1 cellular context compared by ENCODE assay signal in the genomic region with DNA sequence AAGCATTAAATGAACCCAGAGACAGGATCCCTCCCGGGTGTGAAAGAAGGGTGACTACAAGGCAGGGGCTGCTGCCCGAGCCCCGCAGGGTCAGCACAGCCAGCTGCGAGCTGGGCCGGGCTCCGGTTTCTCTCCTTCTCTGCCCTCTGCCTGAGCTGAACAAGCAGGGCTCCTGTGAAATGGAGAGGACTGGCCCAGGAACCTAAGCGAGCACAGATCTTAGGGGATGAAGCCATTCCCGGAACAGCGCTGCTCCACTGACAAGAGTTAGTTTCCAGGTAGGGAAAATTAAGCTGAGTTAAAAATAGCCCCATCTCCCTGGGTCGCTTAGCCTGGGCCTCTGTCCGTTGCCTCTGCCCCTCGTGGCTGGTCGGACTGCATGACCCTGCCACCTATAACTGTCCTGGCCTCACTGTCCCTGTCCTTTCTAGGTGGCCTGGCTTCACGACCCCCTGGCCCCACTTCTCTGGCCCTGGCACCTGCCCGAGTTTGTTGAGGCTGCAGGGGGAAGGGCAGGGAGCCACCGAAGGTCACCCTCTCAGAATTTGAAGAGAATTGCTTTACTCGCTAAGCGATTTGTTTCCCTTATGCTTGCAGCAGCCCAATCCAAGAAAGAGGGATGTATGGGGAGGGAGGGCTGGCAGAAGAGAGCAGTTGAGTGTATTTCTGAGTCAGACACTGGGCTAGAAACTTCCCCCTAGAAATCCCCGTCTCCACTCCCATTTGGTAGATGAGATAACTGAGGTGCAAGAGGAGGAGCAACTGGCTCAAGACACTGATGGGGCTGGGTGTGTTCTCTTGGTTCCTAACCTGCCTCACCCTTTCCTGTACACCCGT.
TF ChIP-seq lines count a peak whose summit lies in the region.

No MANE protein-coding gene starts in this region.

TF ChIP-seq in neural cell, 6 proteins besides CTCF, POLR2A, EP300 and RAD21 (continued from another document):
- TF ChIP-seq, protein P1, sequence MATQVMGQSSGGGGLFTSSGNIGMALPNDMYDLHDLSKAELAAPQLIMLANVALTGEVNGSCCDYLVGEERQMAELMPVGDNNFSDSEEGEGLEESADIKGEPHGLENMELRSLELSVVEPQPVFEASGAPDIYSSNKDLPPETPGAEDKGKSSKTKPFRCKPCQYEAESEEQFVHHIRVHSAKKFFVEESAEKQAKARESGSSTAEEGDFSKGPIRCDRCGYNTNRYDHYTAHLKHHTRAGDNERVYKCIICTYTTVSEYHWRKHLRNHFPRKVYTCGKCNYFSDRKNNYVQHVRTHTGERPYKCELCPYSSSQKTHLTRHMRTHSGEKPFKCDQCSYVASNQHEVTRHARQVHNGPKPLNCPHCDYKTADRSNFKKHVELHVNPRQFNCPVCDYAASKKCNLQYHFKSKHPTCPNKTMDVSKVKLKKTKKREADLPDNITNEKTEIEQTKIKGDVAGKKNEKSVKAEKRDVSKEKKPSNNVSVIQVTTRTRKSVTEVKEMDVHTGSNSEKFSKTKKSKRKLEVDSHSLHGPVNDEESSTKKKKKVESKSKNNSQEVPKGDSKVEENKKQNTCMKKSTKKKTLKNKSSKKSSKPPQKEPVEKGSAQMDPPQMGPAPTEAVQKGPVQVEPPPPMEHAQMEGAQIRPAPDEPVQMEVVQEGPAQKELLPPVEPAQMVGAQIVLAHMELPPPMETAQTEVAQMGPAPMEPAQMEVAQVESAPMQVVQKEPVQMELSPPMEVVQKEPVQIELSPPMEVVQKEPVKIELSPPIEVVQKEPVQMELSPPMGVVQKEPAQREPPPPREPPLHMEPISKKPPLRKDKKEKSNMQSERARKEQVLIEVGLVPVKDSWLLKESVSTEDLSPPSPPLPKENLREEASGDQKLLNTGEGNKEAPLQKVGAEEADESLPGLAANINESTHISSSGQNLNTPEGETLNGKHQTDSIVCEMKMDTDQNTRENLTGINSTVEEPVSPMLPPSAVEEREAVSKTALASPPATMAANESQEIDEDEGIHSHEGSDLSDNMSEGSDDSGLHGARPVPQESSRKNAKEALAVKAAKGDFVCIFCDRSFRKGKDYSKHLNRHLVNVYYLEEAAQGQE (IDR thresholded peaks at IDR 0.05; ENCODE audit: borderline replicate concordance): no peak
- TF ChIP-seq TAF1 (IDR thresholded peaks at IDR 0.05; ENCODE audit: low read depth) (no peak), SMC3 (conservative IDR thresholded peaks at IDR 0.05; ENCODE audit: poor library complexity) (no peak), EZH2 (IDR thresholded peaks at IDR 0.05; ENCODE audit: borderline replicate concordance, insufficient read depth, low read length, poor library complexity, severe bottlenecking) (no peak)
